32 cellular contexts compared by ENCODE assay signal in the genomic region with DNA sequence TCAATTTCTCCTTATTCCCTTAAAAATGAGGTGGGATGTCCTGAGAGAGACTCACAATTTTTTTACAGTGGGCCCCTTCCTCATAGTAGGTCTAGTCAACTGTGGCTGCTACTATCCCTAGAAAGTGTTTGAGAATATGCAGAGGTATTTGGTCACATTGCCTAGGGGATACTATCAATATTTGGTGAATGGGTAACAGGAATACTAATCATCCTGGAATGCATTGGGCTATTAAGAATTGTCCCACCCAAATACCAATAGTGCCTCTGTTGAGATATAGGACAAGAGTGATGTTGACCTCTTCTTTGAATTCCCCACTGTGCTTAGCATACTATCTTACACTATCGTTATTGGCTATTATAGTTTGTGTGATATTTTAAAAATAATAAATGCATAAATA.
"Had no signal": no experiment of that assay in that cellular context is flagged by ENCODE, and none has a peak within 500 bp of the region (broad histone marks: within the 10 kb centered on the region; RNA-seq: fewer than 3 reads in every experiment).

No MANE protein-coding gene starts in this region.

- FAIRE-seq: frontal cortex, pancreas had no signal

- H3K36me3 ChIP-seq: adrenal gland, esophagus muscularis mucosa, left ventricle myocardium inferior, pancreas, prostate gland, sigmoid colon had no signal

- ATAC-seq: activated CD4-positive, CD25-positive, alpha-beta regulatory T cell treated with anti-CD3 and anti-CD28 coated beads, Interleukin-2, amount 50 U/mL, for 24 hours; naive thymus-derived CD4-positive, alpha-beta T cell; pancreas; stimulated activated memory B cell treated with anti-CD40 and anti-IgM and Interleukin-4, amounts not matched to agents 10 μg/mL and 1 μg/mL and 100 μg/mL, for 72 hours; stimulated activated naive CD8-positive, alpha-beta T cell treated with anti-CD3 and anti-CD28 coated beads, Interleukin-15, amount 100 ng/mL, for 72 hours had no signal

- H3K4me1 Mint-ChIP-seq: activated naive CD8-positive, alpha-beta T cell treated with anti-CD3 and anti-CD28 coated beads for 36 hours; brain; naive thymus-derived CD4-positive, alpha-beta T cell; stimulated activated memory B cell treated with anti-CD40 and anti-IgM and Interleukin-4, amounts not matched to agents 10 μg/mL and 1 μg/mL and 100 μg/mL, for 72 hours; stimulated activated naive CD8-positive, alpha-beta T cell treated with anti-CD3 and anti-CD28 coated beads, Interleukin-15, amount 100 ng/mL, for 72 hours had no signal

- H3K9me3 Mint-ChIP-seq: activated naive CD8-positive, alpha-beta T cell treated with anti-CD3 and anti-CD28 coated beads for 36 hours; activated T-helper 1 cell treated with anti-CD3 and anti-CD28 coated beads, Interleukin-12 subunit alpha, Interleukin-12 subunit beta, Interleukin-2, Interleukin-4 antibody, amounts not matched to agents 30 ng/mL and 10 ng/mL and 1 ng/mL, durations not matched to agents 14 hours and 24 hours and 36 hours had no signal

- H3K27me3 Mint-ChIP-seq: brain; dendritic cell treated with granulocyte-macrophage colony-stimulating factor and Interleukin-4, amounts not matched to agents 40 ng/mL and 50 ng/mL, for 4 days; stimulated activated memory B cell treated with anti-CD40 and anti-IgM and Interleukin-4, amounts not matched to agents 10 μg/mL and 1 μg/mL and 100 μg/mL, for 72 hours; stimulated activated naive CD8-positive, alpha-beta T cell treated with anti-CD3 and anti-CD28 coated beads, Interleukin-15, amount 100 ng/mL, for 72 hours; type B pancreatic cell had no signal

- H3K4me3 ChIP-seq: adrenal gland, esophagus muscularis mucosa, left ventricle myocardium inferior, lung, pancreas, prostate gland, sigmoid colon, smooth muscle cell, uterus had no signal

- H3K4me1 ChIP-seq: adrenal gland, left ventricle myocardium inferior, pancreas, prostate gland, sigmoid colon, uterus had no signal

- H3K27ac Mint-ChIP-seq: activated naive CD4-positive, alpha-beta T cell treated with anti-CD3 and anti-CD28 coated beads for 36 hours; activated naive CD8-positive, alpha-beta T cell treated with anti-CD3 and anti-CD28 coated beads for 36 hours; activated T-helper 1 cell treated with anti-CD3 and anti-CD28 coated beads, Interleukin-12 subunit alpha, Interleukin-12 subunit beta, Interleukin-2, Interleukin-4 antibody, amounts not matched to agents 30 ng/mL and 10 ng/mL and 1 ng/mL, durations not matched to agents 14 hours and 24 hours and 36 hours; brain; dendritic cell treated with granulocyte-macrophage colony-stimulating factor and Interleukin-4, amounts not matched to agents 40 ng/mL and 50 ng/mL, for 4 days; mesothelial cell of epicardium; naive thymus-derived CD4-positive, alpha-beta T cell; stimulated activated memory B cell treated with anti-CD40 and anti-IgM and Interleukin-4, amounts not matched to agents 10 μg/mL and 1 μg/mL and 100 μg/mL, for 72 hours; stimulated activated naive CD8-positive, alpha-beta T cell treated with anti-CD3 and anti-CD28 coated beads, Interleukin-15, amount 100 ng/mL, for 72 hours; type B pancreatic cell had no signal

- H3K4me3 Mint-ChIP-seq: activated naive CD4-positive, alpha-beta T cell treated with anti-CD3 and anti-CD28 coated beads for 36 hours; activated naive CD8-positive, alpha-beta T cell treated with anti-CD3 and anti-CD28 coated beads for 36 hours; activated T-helper 1 cell treated with anti-CD3 and anti-CD28 coated beads, Interleukin-12 subunit alpha, Interleukin-12 subunit beta, Interleukin-2, Interleukin-4 antibody, amounts not matched to agents 30 ng/mL and 10 ng/mL and 1 ng/mL, durations not matched to agents 14 hours and 24 hours and 36 hours; brain; dendritic cell treated with granulocyte-macrophage colony-stimulating factor and Interleukin-4, amounts not matched to agents 40 ng/mL and 50 ng/mL, for 4 days; mesothelial cell of epicardium; naive thymus-derived CD4-positive, alpha-beta T cell; stimulated activated memory B cell treated with anti-CD40 and anti-IgM and Interleukin-4, amounts not matched to agents 10 μg/mL and 1 μg/mL and 100 μg/mL, for 72 hours; stimulated activated naive CD8-positive, alpha-beta T cell treated with anti-CD3 and anti-CD28 coated beads, Interleukin-15, amount 100 ng/mL, for 72 hours; type B pancreatic cell had no signal

- H3K9me3 ChIP-seq: adrenal gland, esophagus muscularis mucosa, left ventricle myocardium inferior, pancreas, prostate gland, sigmoid colon, uterus had no signal

- H3K27ac ChIP-seq: adrenal gland, esophagus muscularis mucosa, left ventricle myocardium inferior, pancreas, prostate gland, sigmoid colon, uterus, VCaP had no signal

- H3K36me3 Mint-ChIP-seq: brain; mesothelial cell of epicardium; stimulated activated memory B cell treated with anti-CD40 and anti-IgM and Interleukin-4, amounts not matched to agents 10 μg/mL and 1 μg/mL and 100 μg/mL, for 72 hours had no signal

- H3K27me3 ChIP-seq: adrenal gland, esophagus muscularis mucosa, pancreas, sigmoid colon, uterus had no signal

- DNase-seq: activated CD4-positive, alpha-beta T cell treated with anti-CD3 and anti-CD28 coated beads for 48 hours; activated CD4-positive, alpha-beta T cell treated with anti-CD3 and anti-CD28 coated beads, Interleukin-2, amount 50 U/mL, for 48 hours; activated CD8-positive, alpha-beta memory T cell treated with anti-CD3 and anti-CD28 coated beads, Interleukin-2, amount 50 U/mL, for 4 hours; activated effector memory CD4-positive, alpha-beta T cell treated with anti-CD3 and anti-CD28 coated beads, Interleukin-2, amount 50 U/mL, for 16 hours; activated naive CD4-positive, alpha-beta T cell treated with anti-CD3 and anti-CD28 coated beads for 36 hours; activated naive CD8-positive, alpha-beta T cell treated with anti-CD3 and anti-CD28 coated beads for 36 hours; activated T-cell treated with anti-CD3 and anti-CD28 coated beads, Interleukin-2, amount 50 U/mL, for 1 hour; adrenal gland; aorta; left ventricle myocardium inferior; naive thymus-derived CD4-positive, alpha-beta T cell; pancreas; sigmoid colon; stimulated activated CD4-positive, alpha-beta T cell treated with anti-CD3 and anti-CD28 coated beads, Interleukin-1b, Interleukin-23, amount 100 ng/mL, for 48 hours; stimulated activated CD4-positive, alpha-beta T cell treated with anti-CD3 and anti-CD28 coated beads, Interleukin-4, amount 100 ng/mL, for 4 hours; stimulated activated CD8-positive, alpha-beta memory T cell treated with anti-CD3 and anti-CD28 coated beads, Interleukin-4, amount 100 ng/mL, for 48 hours; stimulated activated naive CD8-positive, alpha-beta T cell treated with anti-CD3 and anti-CD28 coated beads, Interleukin-15, amount 100 ng/mL, for 72 hours; substantia nigra; uterus had no signal
